9 cellular contexts compared by ENCODE assay signal in genomic region chr7:49791089-49791741, GRCh38. TPM values are rescaled to one million over a fixed set of nuclear protein-coding genes. Genes with fewer than 3 reads are reported as not detected.
DNase-seq lines count a peak whose midpoint lies in the region; ATAC-seq and TF ChIP-seq lines count a peak whose summit lies in the region.
"Had no signal": no experiment of that assay in that cellular context is flagged by ENCODE, and none has a peak within 500 bp of the region (broad histone marks: within the 10 kb centered on the region; RNA-seq: fewer than 3 reads in every experiment).

No MANE protein-coding gene starts in this region.

- 10 to 18% methylated on average over 7 of the region's 7 CpGs for WGBS in body of pancreas, 2 donors

- H3K9me3 Mint-ChIP-seq in neural crest cell = peaks cover 9% of the 10 kb centered on the region

- H3K9me3 ChIP-seq in body of pancreas = no peaks in the 10 kb centered on the region

- intact Hi-C loops in body of pancreas (cut with DNase I) = no loop called here

- H3K27ac Mint-ChIP-seq in neural crest cell (ENCODE audit: unreplicated experiment) = no peak overlapping the region

- peaks cover 8% of the 10 kb centered on the region for H3K27me3 Mint-ChIP-seq in neural crest cell (ENCODE audit: low read depth)

- no peak overlapping the region for H3K27ac ChIP-seq in body of pancreas

- ATAC-seq in GM21447 (IDR thresholded peaks at IDR 0.05; ENCODE audit: unreplicated experiment) (peak; percentile 70), body of pancreas (peak; percentile 62), GM21423 (IDR thresholded peaks at IDR 0.05; ENCODE audit: unreplicated experiment) (no peak)

- H3K4me1 ChIP-seq in body of pancreas = no peaks in the 10 kb centered on the region

- no peak overlapping the region for H3K4me3 Mint-ChIP-seq in neural crest cell

- H3K36me3 Mint-ChIP-seq in neural crest cell (ENCODE audit: low read depth) = no peaks in the 10 kb centered on the region

- TF ChIP-seq POLR2A in body of pancreas (IDR thresholded peaks at IDR 0.05) = no peak

- peaks cover 15% of the 10 kb centered on the region for H3K4me1 Mint-ChIP-seq in neural crest cell

- H3K36me3 ChIP-seq in body of pancreas (replicated peaks in 1 of 2; ENCODE audit: insufficient read depth in 1 of 2, low read depth in 2 of 2) = no peaks in the 10 kb centered on the region

- TF ChIP-seq CTCF in GM12874 (IDR thresholded peaks at IDR 0.05; ENCODE audit: insufficient read depth, low read depth, low read length) = peak; percentile 33
- peak in 5 of 7 experiments; percentile 32 to 60 (median 52) for TF ChIP-seq CTCF in body of pancreas (IDR thresholded peaks at IDR 0.05)
- peak; percentile 75 for TF ChIP-seq CTCF in neural crest cell (conservative IDR thresholded peaks at IDR 0.05)

- H3K4me3 ChIP-seq in body of pancreas = no peak overlapping the region

- peak; percentile 52 for DNase-seq in HT-29 (ENCODE audit: low spot score)
- DNase-seq in body of pancreas = peak in 3 of 4 donors; percentile 22 to 40 (median 32)
- DNase-seq in neural crest cell (ENCODE audit: low read depth, low spot score) = peak; percentile 40
- DNase-seq in MV-4-11 (lab: John Stamatoyannopoulos, UW) = no peak
- DNase-seq in foreskin melanocyte = no peak

- H3K27me3 ChIP-seq in body of pancreas = no peaks in the 10 kb centered on the region

RNA-seq across cellular contexts. Expression of gene VWC2, which starts 17.8 kb away (rescaled TPM):
- total RNA-seq in HT-29 (2014; rRNA removed; shearing (Covaris generic)) = not detected in 2 replicates
- total RNA-seq in body of pancreas = not detected
- 0.02 TPM in 1 of 2 replicates, not detected in the other for total RNA-seq in neural crest cell
- total RNA-seq: fibroblast of lung had no signal

Comparison
In these comparisons a context has a peak if more than half of its experiments do, and no peak if none do; other contexts are left out.
1. DNase-seq: peak in HT-29 (single experiment), body of pancreas (3 of 4) and neural crest cell (single experiment); none in MV-4-11 (single experiment) and foreskin melanocyte (single experiment).
2. Peak in every context shown above with its lines, with median percentiles within 50 percentile points of each other: CTCF ChIP-seq.